In the genomic region with DNA sequence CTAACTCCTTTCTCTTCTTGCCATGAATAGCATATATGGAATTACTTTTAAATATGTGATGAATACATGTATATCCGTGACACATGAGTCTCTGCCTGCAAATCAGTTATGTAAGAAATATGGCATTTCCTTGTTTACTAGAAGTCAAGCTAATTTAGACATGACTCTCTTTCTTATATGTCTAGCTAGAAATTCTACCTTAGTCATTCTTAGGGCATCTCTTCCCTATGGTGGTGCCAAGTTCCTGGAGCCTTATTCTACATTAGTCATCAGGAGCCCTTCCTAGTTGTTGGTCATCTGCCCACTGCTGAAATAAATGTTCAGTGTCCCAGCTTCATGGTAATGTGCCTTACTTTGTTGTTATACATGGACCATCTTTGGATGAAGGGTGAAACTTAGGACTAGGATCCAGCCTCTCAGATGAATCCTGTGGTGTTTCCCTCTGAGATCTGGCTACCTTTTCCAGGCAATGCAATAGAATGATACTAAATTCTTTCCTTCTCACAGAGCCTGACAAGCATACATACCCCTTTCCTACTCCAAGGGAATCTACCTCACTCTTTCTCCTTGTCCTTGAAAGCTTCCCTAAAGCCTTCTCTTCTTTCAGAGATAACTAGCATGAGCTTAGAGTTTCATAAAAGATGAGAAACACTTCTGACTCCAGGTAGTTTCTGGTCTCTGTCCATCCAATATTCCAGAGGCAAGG, we compare ENCODE assay signal across 14 cellular contexts.
DNase-seq lines count a peak whose midpoint lies in the region; ATAC-seq, FAIRE-seq and TF ChIP-seq lines count a peak whose summit lies in the region.
"Had no signal": no experiment of that assay in that cellular context is flagged by ENCODE, and none has a peak within 500 bp of the region (broad histone marks: within the 10 kb centered on the region; RNA-seq: fewer than 3 reads in every experiment).

No MANE protein-coding gene starts in this region.

- H3K36me3 ChIP-seq in psoas muscle (ENCODE audit: insufficient read depth in 1 of 2, low read depth in 1 of 2) = no peaks in the 10 kb centered on the region

- peak; percentile 100 for ATAC-seq in esophagus mucosa
- peak; percentile 52 to 89 (median 65) for ATAC-seq in psoas muscle
- ATAC-seq in GM21423 (IDR thresholded peaks at IDR 0.05; ENCODE audit: unreplicated experiment) = no peak
- ATAC-seq in activated T-cell treated with anti-CD3 and anti-CD28 coated beads, Interleukin-2, amount 50 U/mL, for 72 hours (replicated peaks in 1 of 2) = no peak
- ATAC-seq in HG03175 (IDR thresholded peaks at IDR 0.05; ENCODE audit: unreplicated experiment) = no peak
- ATAC-seq: right cardiac atrium had no signal

- peak; percentile 82 for DNase-seq in GM04504 (ENCODE audit: low read depth)
- peak; percentile 94 for DNase-seq in RCC 7860 (ENCODE audit: low spot score)
- no peak for DNase-seq in psoas muscle
- DNase-seq in NCI-H2081 treated with DMSO at 0.1 percent for 48 hours (lab: John Stamatoyannopoulos, UW) = no peak
- no peak for DNase-seq in activated T-cell treated with anti-CD3 and anti-CD28 coated beads, Interleukin-2, amount 50 U/mL, for 72 hours
- DNase-seq: midbrain, NCI-H2029 treated with DMSO at 0.1 percent for 48 hours, right cardiac atrium, T-helper 9 cell had no signal

- no peaks in the 10 kb centered on the region for H3K27me3 Mint-ChIP-seq in activated T-cell treated with anti-CD3 and anti-CD28 coated beads, Interleukin-2, amount 50 U/mL, for 72 hours (ENCODE audit: low read depth)
- H3K27me3 Mint-ChIP-seq: brain had no signal

- no peak overlapping the region for H3K27ac Mint-ChIP-seq in activated T-cell treated with anti-CD3 and anti-CD28 coated beads, Interleukin-2, amount 50 U/mL, for 72 hours
- H3K27ac Mint-ChIP-seq: brain had no signal

- intact Hi-C loops in psoas muscle (cut with DNase I) = no loop called here

- no peak overlapping the region for H3K4me3 ChIP-seq in psoas muscle

- 57 to 97% (median 74%) methylated on average over 1 of the region's 1 CpG for WGBS in psoas muscle, 3 donors

- peaks cover 2 to 6% of the 10 kb centered on the region in 2 donors for H3K9me3 Mint-ChIP-seq in activated T-cell treated with anti-CD3 and anti-CD28 coated beads, Interleukin-2, amount 50 U/mL, for 72 hours

- H3K4me1 ChIP-seq in psoas muscle = no peaks in the 10 kb centered on the region

- no peak overlapping the region for H3K4me3 Mint-ChIP-seq in activated T-cell treated with anti-CD3 and anti-CD28 coated beads, Interleukin-2, amount 50 U/mL, for 72 hours
- H3K4me3 Mint-ChIP-seq: brain had no signal

- no peaks in the 10 kb centered on the region for H3K9me3 ChIP-seq in psoas muscle

- no peaks in the 10 kb centered on the region for H3K4me1 Mint-ChIP-seq in activated T-cell treated with anti-CD3 and anti-CD28 coated beads, Interleukin-2, amount 50 U/mL, for 72 hours (ENCODE audit: low read depth)
- H3K4me1 Mint-ChIP-seq: brain had no signal

- no peaks in the 10 kb centered on the region for H3K27me3 ChIP-seq in psoas muscle (ENCODE audit: insufficient read depth in 3 of 3, low read length in 2 of 3)

- H3K36me3 Mint-ChIP-seq in activated T-cell treated with anti-CD3 and anti-CD28 coated beads, Interleukin-2, amount 50 U/mL, for 72 hours (ENCODE audit: insufficient read depth in 2 of 2) = no peaks in the 10 kb centered on the region
- H3K36me3 Mint-ChIP-seq: brain had no signal

- TF ChIP-seq CTCF in psoas muscle (IDR thresholded peaks at IDR 0.05) = no peak

- no peak overlapping the region for H3K27ac ChIP-seq in psoas muscle

- FAIRE-seq in RCC 7860 (lab: Jason Lieb, UNC) = peak; percentile 95
- FAIRE-seq: GM18507 had no signal

Comparison
In these comparisons a context has a peak if more than half of its experiments do, and no peak if none do; other contexts are left out.
1. DNase-seq: peak in GM04504 (single experiment) and RCC 7860 (single experiment); none in psoas muscle (0 of 2), NCI-H2081 treated with DMSO at 0.1 percent for 48 hours (single experiment) and activated T-cell treated with anti-CD3 and anti-CD28 coated beads, Interleukin-2, amount 50 U/mL, for 72 hours (0 of 2).
2. ATAC-seq: peak in esophagus mucosa (single experiment) and psoas muscle (4 of 4); none in GM21423 (single experiment), activated T-cell treated with anti-CD3 and anti-CD28 coated beads, Interleukin-2, amount 50 U/mL, for 72 hours (0 of 2) and HG03175 (single experiment).